In genomic region chr6:24492475-24492874, GRCh38 we compare ENCODE assay signal across 9 cellular contexts. TPM values are rescaled to one million over a fixed set of nuclear protein-coding genes. Genes with fewer than 3 reads are reported as not detected.
A peak's percentile ranks its signal among the peaks of the same experiment; 100 is the strongest.
DNase-seq lines count a peak whose midpoint lies in the region; ATAC-seq and TF ChIP-seq lines count a peak whose summit lies in the region.
"Had no signal": no experiment of that assay in that cellular context is flagged by ENCODE, and none has a peak within 500 bp of the region (broad histone marks: within the 10 kb centered on the region; RNA-seq: fewer than 3 reads in every experiment).

No MANE protein-coding gene starts in this region.

- POLR2A ChIA-PET in AG04450 (lab: Yijun Ruan, JAX): no interaction called here

- H3K9me3 ChIP-seq in AG04450 (ENCODE audit: control insufficient read depth, insufficient read depth, low read length): no peaks in the 10 kb centered on the region; the same call in 1 of the 2 replicates

- H3K27ac ChIP-seq in AG04450 (ENCODE audit: low read depth, low read length): no peak overlapping the region
- H3K27ac ChIP-seq: epithelial cell of prostate had no signal

- CTCF ChIA-PET in AG04450 (lab: Charles Lee): interaction anchor here (0.7 kb wide), 3 partner anchors 13 to 540 kb away, joined by 4 to 12 read pairs (median 7); no protein-coding TSS in a partner anchor

- no peak for DNase-seq in AG04450 (ENCODE audit: low read depth, low spot score)
- peak; percentile 50 for DNase-seq in GM10266 (ENCODE audit: extremely low spot score)
- peak; percentile 66 for DNase-seq in OCI-M1 (lab: John Stamatoyannopoulos, UW)
- DNase-seq in fibroblast of villous mesenchyme (ENCODE audit: low read depth): no peak
- no peak for DNase-seq in activated CD4-positive, alpha-beta T cell treated with anti-CD3 and anti-CD28 coated beads for 4 hours
- DNase-seq in NCI-H748 treated with DMSO at 0.1 percent for 48 hours (lab: John Stamatoyannopoulos, UW): no peak

- H3K4me3 ChIP-seq in AG04450 (ENCODE audit: low read depth, low read length) (no peak overlapping the region), fibroblast of villous mesenchyme (ENCODE audit: low read depth, low read length) (no peak overlapping the region)

- peak; percentile 35; the same call in 1 of the 2 replicates for TF ChIP-seq CTCF in AG04450 (IDR thresholded peaks at IDR 0.05; ENCODE audit: low read depth, low read length)
- TF ChIP-seq CTCF in GM10266 (IDR thresholded peaks at IDR 0.05; ENCODE audit: control insufficient read depth, insufficient read depth, low read depth, missing control alignments): peak; percentile 62
- peak; percentile 36 for TF ChIP-seq CTCF in fibroblast of villous mesenchyme (IDR thresholded peaks at IDR 0.05; ENCODE audit: insufficient read depth, low read depth, low read length)

- H3K27me3 ChIP-seq in AG04450 (ENCODE audit: control insufficient read depth, insufficient read depth, low read length): peaks cover 8% of the 10 kb centered on the region

- ATAC-seq in GM19452 (IDR thresholded peaks at IDR 0.05; ENCODE audit: unreplicated experiment) (no peak), GM18873 (IDR thresholded peaks at IDR 0.05; ENCODE audit: low FRiP score, unreplicated experiment) (no peak)

RNA-seq across cellular contexts. Expression of gene ALDH5A1, which starts 2.3 kb away (rescaled TPM):
- polyA plus RNA-seq in AG04450 (2011; rRNA removed): 0.11 and 0.35 TPM in 2 replicates
- 0.23 and 0.78 TPM in 2 replicates for polyA minus RNA-seq in AG04450 (2011; rRNA and poly(A)+ RNA removed)
- 0.64 and 2.6 TPM in 2 replicates for total RNA-seq in fibroblast of villous mesenchyme

RNA-seq across cellular contexts. Expression of gene GPLD1, which starts 3.1 kb away (rescaled TPM):
- polyA plus RNA-seq in AG04450 (2011; rRNA removed): 0.04 TPM in 1 of 2 replicates, not detected in the other
- polyA minus RNA-seq in AG04450 (2011; rRNA and poly(A)+ RNA removed): not detected in 2 replicates
- under 0.01 and 0.43 TPM in 2 replicates for total RNA-seq in fibroblast of villous mesenchyme

Comparison
In these comparisons a context has a peak if more than half of its experiments do, and no peak if none do; other contexts are left out.
1. DNase-seq: peak in GM10266 (single experiment) and OCI-M1 (single experiment); none in AG04450 (single experiment), fibroblast of villous mesenchyme (single experiment), activated CD4-positive, alpha-beta T cell treated with anti-CD3 and anti-CD28 coated beads for 4 hours (0 of 2) and NCI-H748 treated with DMSO at 0.1 percent for 48 hours (single experiment).
2. Peak in every context shown above with its lines, with median percentiles within 50 percentile points of each other: CTCF ChIP-seq.